ENCODE assay signal across 14 cellular contexts in the genomic region with DNA sequence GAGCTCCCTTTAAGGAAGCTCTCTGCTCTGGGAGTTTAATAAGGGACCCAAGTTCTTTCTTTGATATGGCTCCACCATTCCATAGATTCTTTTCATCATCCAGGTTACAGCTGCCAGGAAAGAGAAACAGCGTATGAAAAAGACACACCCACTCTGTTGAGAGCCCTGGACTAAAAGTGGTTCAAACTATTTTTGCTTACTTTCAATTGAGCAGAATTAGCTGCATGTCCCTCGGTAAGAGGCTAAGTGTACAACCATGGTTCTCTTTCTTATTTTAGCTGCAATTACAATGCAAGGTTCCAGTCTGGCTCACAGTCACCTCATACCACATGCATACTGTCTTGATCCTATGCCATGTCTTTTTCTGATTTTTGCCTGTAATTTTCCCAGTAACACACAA.
A peak's percentile ranks its signal among the peaks of the same experiment; 100 is the strongest.
DNase-seq lines count a peak whose midpoint lies in the region; ATAC-seq and TF ChIP-seq lines count a peak whose summit lies in the region.
"Had no signal": no experiment of that assay in that cellular context is flagged by ENCODE, and none has a peak within 500 bp of the region (broad histone marks: within the 10 kb centered on the region; RNA-seq: fewer than 3 reads in every experiment).

No MANE protein-coding gene starts in this region.

- H3K4me2 ChIP-seq in GM23338 (no peak overlapping the region), neuronal stem cell (ENCODE audit: insufficient read depth, low read length, poor library complexity, severe bottlenecking) (no peak overlapping the region)

- TF ChIP-seq CTCF in GM23338 (conservative IDR thresholded peaks at IDR 0.05; ENCODE audit: low read depth in 2 of 2) (no peak), Calu3 (IDR thresholded peaks at IDR 0.05; ENCODE audit: unreplicated experiment) (no peak)

- no peak overlapping the region for H3K14ac ChIP-seq in neuronal stem cell (ENCODE audit: low read length)

- no peak overlapping the region for H4K91ac ChIP-seq in neuronal stem cell (ENCODE audit: low read depth, low read length, poor library complexity)

- no peaks in the 10 kb centered on the region for H4K20me1 ChIP-seq in GM23338 (replicated peaks; ENCODE audit: insufficient read depth)

- H4K8ac ChIP-seq in neuronal stem cell (ENCODE audit: low read depth, low read length), result no peak overlapping the region

- H3K4me1 Mint-ChIP-seq in GM23338 (peaks cover 42% of the 10 kb centered on the region), Calu3 (ENCODE audit: low read depth, unreplicated experiment) (peaks cover 54% of the 10 kb centered on the region)

- H3K27ac Mint-ChIP-seq in GM23338 (no peak overlapping the region), Calu3 (ENCODE audit: unreplicated experiment) (no peak overlapping the region)

- H3K9ac ChIP-seq in neuronal stem cell (ENCODE audit: low read depth, low read length, poor library complexity), result no peak overlapping the region

- no peak overlapping the region for H3K4me3 Mint-ChIP-seq in GM23338
- no peak overlapping the region for H3K4me3 Mint-ChIP-seq in Calu3 (ENCODE audit: low read depth, unreplicated experiment)

- H2AK5ac ChIP-seq in neuronal stem cell (ENCODE audit: low read depth, low read length), result no peak overlapping the region

- H3K18ac ChIP-seq in neuronal stem cell (ENCODE audit: low read length), result no peak overlapping the region

- H3K27me3 ChIP-seq in GM23338 (ENCODE audit: insufficient read depth) (no peaks in the 10 kb centered on the region), neuronal stem cell (ENCODE audit: control insufficient read depth in 3 of 3, insufficient read depth in 3 of 3, low read depth in 1 of 3, low read length in 3 of 3) (no peaks in the 10 kb centered on the region), H7 (ENCODE audit: control insufficient read depth, insufficient read depth, low read length) (no peaks in the 10 kb centered on the region)

- H3K27me3 Mint-ChIP-seq in GM23338 (ENCODE audit: insufficient read depth, low read depth, poor library complexity) (peaks cover 3% of the 10 kb centered on the region), Calu3 (ENCODE audit: unreplicated experiment) (no peaks in the 10 kb centered on the region)

- WGBS in neuronal stem cell (ENCODE audit: extremely low coverage in 2 of 2, insufficient read length in 2 of 2, insufficient replicate concordance in 1 of 2), 2 donors, result no CpG with 5 or more reads among the region's 2 CpGs

- no peaks in the 10 kb centered on the region for H3K36me3 ChIP-seq in GM23338 (ENCODE audit: insufficient read depth)
- H3K36me3 ChIP-seq in neuronal stem cell (replicated peaks in 1 of 2; ENCODE audit: control insufficient read depth in 2 of 2, insufficient read depth in 2 of 2, low read length in 2 of 2), result no peaks in the 10 kb centered on the region
- no peaks in the 10 kb centered on the region for H3K36me3 ChIP-seq in H7 (replicated peaks; ENCODE audit: control insufficient read depth, insufficient read depth, low read length)

- H3K9me2 ChIP-seq in GM23338 (ENCODE audit: insufficient read depth), result no peaks in the 10 kb centered on the region

- peak; percentile 51 for ATAC-seq in GM18870 (IDR thresholded peaks at IDR 0.05; ENCODE audit: unreplicated experiment)
- ATAC-seq in GM23338, result no peak
- ATAC-seq in HG03060 (IDR thresholded peaks at IDR 0.05; ENCODE audit: low read depth, unreplicated experiment), result peak; percentile 47

- H3K79me2 ChIP-seq in GM23338 (replicated peaks; ENCODE audit: insufficient read depth), result no peaks in the 10 kb centered on the region

- no peak overlapping the region for H3K4me3 ChIP-seq in GM23338
- H3K4me3 ChIP-seq in neuronal stem cell (ENCODE audit: low read length in 2 of 2), result no peak overlapping the region
- no peak overlapping the region for H3K4me3 ChIP-seq in H7 (ENCODE audit: insufficient read depth, low read depth, low read length)

- H2BK5ac ChIP-seq in neuronal stem cell (ENCODE audit: low read length), result no peak overlapping the region

- H2AFZ ChIP-seq in GM23338 (peak overlapping the region; percentile 11; the same call in 1 of the 2 replicates), neuronal stem cell (ENCODE audit: low read length) (peak overlapping the region; percentile 42)

- no peak overlapping the region for H2BK15ac ChIP-seq in neuronal stem cell (ENCODE audit: low read length)

- CTCF ChIA-PET in Calu3 (lab: Charles Lee), result interaction anchor here (0.9 kb wide), 1 partner anchor 15 kb away, joined by 3 read pairs; no protein-coding TSS in a partner anchor

- no peaks in the 10 kb centered on the region for H3K9me3 ChIP-seq in neuronal stem cell (replicated peaks in 1 of 2; ENCODE audit: control insufficient read depth in 2 of 2, insufficient read depth in 1 of 2, low read depth in 1 of 2, low read length in 2 of 2)

- peaks cover 12% of the 10 kb centered on the region for H3K36me3 Mint-ChIP-seq in GM23338 (ENCODE audit: low read depth)
- no peaks in the 10 kb centered on the region for H3K36me3 Mint-ChIP-seq in Calu3 (ENCODE audit: insufficient read depth, unreplicated experiment)

- H3K27ac ChIP-seq in GM23338 (ENCODE audit: low read depth) (no peak overlapping the region), neuronal stem cell (replicated peaks; ENCODE audit: low read length) (no peak overlapping the region)

- no peak overlapping the region for H3K4ac ChIP-seq in neuronal stem cell (ENCODE audit: low read length)

- intact Hi-C loops in Calu3 (cut with micrococcal nuclease; ENCODE audit: unreplicated experiment), result no loop called here

- no peak overlapping the region for H2BK12ac ChIP-seq in neuronal stem cell (ENCODE audit: low read length)

- peaks cover 66% of the 10 kb centered on the region for H3K4me1 ChIP-seq in GM23338 (ENCODE audit: insufficient read depth)
- no peaks in the 10 kb centered on the region for H3K4me1 ChIP-seq in neuronal stem cell (ENCODE audit: control insufficient read depth in 2 of 2, insufficient read depth in 1 of 2, low read depth in 1 of 2, low read length in 2 of 2)

- no peaks in the 10 kb centered on the region for H3F3A ChIP-seq in GM23338 (replicated peaks; ENCODE audit: low read depth)

- H2BK120ac ChIP-seq in neuronal stem cell (ENCODE audit: low read depth, low read length), result no peak overlapping the region

- DNase-seq in GM23338 (ENCODE audit: low spot score) (no peak), neuronal stem cell (ENCODE audit: low spot score) (no peak), DMS 273 treated with DMSO at 0.1 percent for 48 hours (lab: John Stamatoyannopoulos, UW) (no peak), H7 (no peak), Calu3 (no peak)
- DNase-seq: COR-L47, NCI-H1105, NCI-H1694, NCI-H2107, NCI-H2227 treated with DMSO at 0.1 percent for 48 hours, NCI-H524, SIG-M5 had no signal

- no peaks in the 10 kb centered on the region for H3K79me1 ChIP-seq in neuronal stem cell (ENCODE audit: low read depth, low read length)

- no TSS peak for BruUV-seq in Calu3 (replicated peaks; lab: Mats Ljungman, UMichigan)

- H3K23ac ChIP-seq in neuronal stem cell (ENCODE audit: low read depth, low read length, poor library complexity), result no peak overlapping the region

- peaks cover 12% of the 10 kb centered on the region for H3K9me3 Mint-ChIP-seq in GM23338
- no peaks in the 10 kb centered on the region for H3K9me3 Mint-ChIP-seq in Calu3 (ENCODE audit: low read depth, unreplicated experiment)

TF ChIP-seq in GM23338, 12 proteins besides CTCF, POLR2A, EP300 and RAD21 (continues in another document):
- TF ChIP-seq STAT1 (IDR thresholded peaks at IDR 0.05; ENCODE audit: unreplicated experiment) (no peak), ZNF331 (CRISPR knock-in tag; IDR thresholded peaks at IDR 0.05; ENCODE audit: low read depth) (no peak), NANOG (IDR thresholded peaks at IDR 0.05; ENCODE audit: borderline replicate concordance) (no peak), CREB1 (CRISPR knock-in tag; IDR thresholded peaks at IDR 0.05; ENCODE audit: low read depth) (no peak), POLR2AphosphoS5 (IDR thresholded peaks at IDR 0.05; ENCODE audit: low read depth) (no peak), EZH2phosphoT487 (IDR thresholded peaks at IDR 0.05; ENCODE audit: unreplicated experiment) (no peak)
- TF ChIP-seq, protein P1, sequence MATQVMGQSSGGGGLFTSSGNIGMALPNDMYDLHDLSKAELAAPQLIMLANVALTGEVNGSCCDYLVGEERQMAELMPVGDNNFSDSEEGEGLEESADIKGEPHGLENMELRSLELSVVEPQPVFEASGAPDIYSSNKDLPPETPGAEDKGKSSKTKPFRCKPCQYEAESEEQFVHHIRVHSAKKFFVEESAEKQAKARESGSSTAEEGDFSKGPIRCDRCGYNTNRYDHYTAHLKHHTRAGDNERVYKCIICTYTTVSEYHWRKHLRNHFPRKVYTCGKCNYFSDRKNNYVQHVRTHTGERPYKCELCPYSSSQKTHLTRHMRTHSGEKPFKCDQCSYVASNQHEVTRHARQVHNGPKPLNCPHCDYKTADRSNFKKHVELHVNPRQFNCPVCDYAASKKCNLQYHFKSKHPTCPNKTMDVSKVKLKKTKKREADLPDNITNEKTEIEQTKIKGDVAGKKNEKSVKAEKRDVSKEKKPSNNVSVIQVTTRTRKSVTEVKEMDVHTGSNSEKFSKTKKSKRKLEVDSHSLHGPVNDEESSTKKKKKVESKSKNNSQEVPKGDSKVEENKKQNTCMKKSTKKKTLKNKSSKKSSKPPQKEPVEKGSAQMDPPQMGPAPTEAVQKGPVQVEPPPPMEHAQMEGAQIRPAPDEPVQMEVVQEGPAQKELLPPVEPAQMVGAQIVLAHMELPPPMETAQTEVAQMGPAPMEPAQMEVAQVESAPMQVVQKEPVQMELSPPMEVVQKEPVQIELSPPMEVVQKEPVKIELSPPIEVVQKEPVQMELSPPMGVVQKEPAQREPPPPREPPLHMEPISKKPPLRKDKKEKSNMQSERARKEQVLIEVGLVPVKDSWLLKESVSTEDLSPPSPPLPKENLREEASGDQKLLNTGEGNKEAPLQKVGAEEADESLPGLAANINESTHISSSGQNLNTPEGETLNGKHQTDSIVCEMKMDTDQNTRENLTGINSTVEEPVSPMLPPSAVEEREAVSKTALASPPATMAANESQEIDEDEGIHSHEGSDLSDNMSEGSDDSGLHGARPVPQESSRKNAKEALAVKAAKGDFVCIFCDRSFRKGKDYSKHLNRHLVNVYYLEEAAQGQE (IDR thresholded peaks at IDR 0.05; ENCODE audit: unreplicated experiment), result no peak
